ENCODE assay signal across 12 cellular contexts in the genomic region with DNA sequence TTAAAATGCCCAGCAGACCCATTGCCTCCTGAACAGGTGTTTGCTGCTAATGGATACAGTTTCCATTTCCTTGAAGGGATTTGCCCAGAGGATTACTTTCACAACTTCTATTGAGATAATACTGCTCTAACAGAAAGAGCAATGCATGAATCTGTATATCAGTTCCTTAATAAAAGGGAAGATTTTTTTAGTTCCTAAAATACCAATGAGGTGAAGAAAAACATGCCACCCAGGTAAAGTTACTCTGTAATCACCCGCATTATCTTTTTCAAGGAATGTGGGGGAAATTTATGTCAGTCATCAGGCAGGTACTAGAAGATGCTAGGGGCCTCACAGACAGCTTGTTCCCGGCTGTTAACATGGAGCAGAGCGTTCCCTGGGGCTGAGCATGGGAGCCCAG.
"Had no signal": no experiment of that assay in that cellular context is flagged by ENCODE, and none has a peak within 500 bp of the region (broad histone marks: within the 10 kb centered on the region; RNA-seq: fewer than 3 reads in every experiment).

No MANE protein-coding gene starts in this region.

- H3K36me3 Mint-ChIP-seq: natural killer cell had no signal

- H3K27me3 ChIP-seq: body of pancreas, gastrocnemius medialis, ovary, tibial artery had no signal

- H3K36me3 ChIP-seq: gastrocnemius medialis, ovary, tibial artery had no signal

- H3K27ac ChIP-seq: body of pancreas, ovary had no signal

- H3K9me3 ChIP-seq: body of pancreas, gastrocnemius medialis, ovary, tibial artery had no signal

- H3K9me3 Mint-ChIP-seq: activated T-helper 2 cell treated with anti-CD3 and anti-CD28 coated beads, Interferon-gamma antibody, Interleukin-2, Interleukin-4, amounts not matched to agents 10 μg/mL and 5 μg/mL and 100 μg/mL, durations not matched to agents 14 hours and 24 hours and 36 hours; natural killer cell; T-helper 2 cell treated with Interferon-gamma antibody and Interleukin-4, amounts not matched to agents 5 μg/mL and 100 μg/mL, for 36 hours had no signal

- H3K27ac Mint-ChIP-seq: activated T-helper 2 cell treated with anti-CD3 and anti-CD28 coated beads, Interferon-gamma antibody, Interleukin-2, Interleukin-4, amounts not matched to agents 10 μg/mL and 5 μg/mL and 100 μg/mL, durations not matched to agents 14 hours and 24 hours and 36 hours; natural killer cell; T-helper 2 cell treated with Interferon-gamma antibody and Interleukin-4, amounts not matched to agents 5 μg/mL and 100 μg/mL, for 36 hours had no signal

- H3K4me3 ChIP-seq: body of pancreas, gastrocnemius medialis, ovary, tibial artery had no signal

- ATAC-seq: body of pancreas, gastrocnemius medialis, natural killer cell had no signal

- DNase-seq: activated CD4-positive, alpha-beta T cell treated with anti-CD3 and anti-CD28 coated beads, Interleukin-2, amount 50 U/mL, for 1 hour; activated naive CD4-positive, alpha-beta T cell treated with anti-CD3 and anti-CD28 coated beads, Interleukin-2, amount 50 U/mL, for 16 hours; body of pancreas; central memory CD4-positive, alpha-beta T cell; cortex of kidney; effector CD8-positive, alpha-beta T cell; gastrocnemius medialis; natural killer cell; ovary; tibial artery had no signal

- H3K4me1 Mint-ChIP-seq: natural killer cell had no signal

- H3K4me3 Mint-ChIP-seq: natural killer cell; T-helper 2 cell treated with Interferon-gamma antibody and Interleukin-4, amounts not matched to agents 5 μg/mL and 100 μg/mL, for 36 hours had no signal
